10 cellular contexts compared by ENCODE assay signal in genomic region chr2:231387904-231388724, GRCh38. TPM values are rescaled to one million over a fixed set of nuclear protein-coding genes. Genes with fewer than 3 reads are reported as not detected.
A peak's percentile ranks its signal among the peaks of the same experiment; 100 is the strongest.
DNase-seq lines count a peak whose midpoint lies in the region; ATAC-seq and TF ChIP-seq lines count a peak whose summit lies in the region.
"Had no signal": no experiment of that assay in that cellular context is flagged by ENCODE, and none has a peak within 500 bp of the region (broad histone marks: within the 10 kb centered on the region; RNA-seq: fewer than 3 reads in every experiment).

No MANE protein-coding gene starts in this region.

- H3K9me3 ChIP-seq in SJSA1 (replicated peaks): peaks cover 12% of the 10 kb centered on the region
- H3K9me3 ChIP-seq: colonic mucosa had no signal

- no peak for TF ChIP-seq CTCF in fibroblast of villous mesenchyme (IDR thresholded peaks at IDR 0.05; ENCODE audit: insufficient read depth, low read depth, low read length)

- H3K4me3 ChIP-seq in SJSA1 (no peak overlapping the region), fibroblast of villous mesenchyme (ENCODE audit: low read depth, low read length) (no peak overlapping the region)
- H3K4me3 ChIP-seq: colonic mucosa had no signal

- no peaks in the 10 kb centered on the region for H3K27me3 ChIP-seq in SJSA1 (replicated peaks)
- H3K27me3 ChIP-seq: colonic mucosa had no signal

- H3K36me3 ChIP-seq in SJSA1: no peaks in the 10 kb centered on the region
- H3K36me3 ChIP-seq: colonic mucosa had no signal

- peaks cover 26% of the 10 kb centered on the region for H3K4me1 ChIP-seq in SJSA1 (replicated peaks)
- H3K4me1 ChIP-seq: colonic mucosa had no signal

- H3K27ac ChIP-seq in SJSA1: peak overlapping the region; percentile 36
- H3K27ac ChIP-seq: colonic mucosa had no signal

- ATAC-seq in GM18511 (IDR thresholded peaks at IDR 0.05; ENCODE audit: unreplicated experiment) (no peak), HG03135 (IDR thresholded peaks at IDR 0.05; ENCODE audit: unreplicated experiment) (no peak), HG03342 (IDR thresholded peaks at IDR 0.05; ENCODE audit: unreplicated experiment) (no peak), HG02870 (IDR thresholded peaks at IDR 0.05; ENCODE audit: unreplicated experiment) (no peak)

- DNase-seq in EH (ENCODE audit: low read depth): peak; percentile 70
- peak; percentile 66 to 84 for DNase-seq in SJSA1 (ENCODE audit: low read depth in 1 of 2, low spot score in 2 of 2)
- peak; percentile 55 for DNase-seq in fibroblast of villous mesenchyme (ENCODE audit: low read depth)
- peak; percentile 94 for DNase-seq in occipital lobe (lab: John Stamatoyannopoulos, UW)
- DNase-seq: colonic mucosa, T-helper 2 cell had no signal

RNA-seq across cellular contexts. Expression of gene B3GNT7, which starts 7.4 kb away (rescaled TPM):
- not detected in 2 replicates for total RNA-seq in SJSA1 (2014; rRNA removed; shearing (Covaris generic))
- total RNA-seq in fibroblast of villous mesenchyme (0.43 and 0.64 TPM in 2 replicates), occipital lobe (1.2 TPM)
